In the genomic region with DNA sequence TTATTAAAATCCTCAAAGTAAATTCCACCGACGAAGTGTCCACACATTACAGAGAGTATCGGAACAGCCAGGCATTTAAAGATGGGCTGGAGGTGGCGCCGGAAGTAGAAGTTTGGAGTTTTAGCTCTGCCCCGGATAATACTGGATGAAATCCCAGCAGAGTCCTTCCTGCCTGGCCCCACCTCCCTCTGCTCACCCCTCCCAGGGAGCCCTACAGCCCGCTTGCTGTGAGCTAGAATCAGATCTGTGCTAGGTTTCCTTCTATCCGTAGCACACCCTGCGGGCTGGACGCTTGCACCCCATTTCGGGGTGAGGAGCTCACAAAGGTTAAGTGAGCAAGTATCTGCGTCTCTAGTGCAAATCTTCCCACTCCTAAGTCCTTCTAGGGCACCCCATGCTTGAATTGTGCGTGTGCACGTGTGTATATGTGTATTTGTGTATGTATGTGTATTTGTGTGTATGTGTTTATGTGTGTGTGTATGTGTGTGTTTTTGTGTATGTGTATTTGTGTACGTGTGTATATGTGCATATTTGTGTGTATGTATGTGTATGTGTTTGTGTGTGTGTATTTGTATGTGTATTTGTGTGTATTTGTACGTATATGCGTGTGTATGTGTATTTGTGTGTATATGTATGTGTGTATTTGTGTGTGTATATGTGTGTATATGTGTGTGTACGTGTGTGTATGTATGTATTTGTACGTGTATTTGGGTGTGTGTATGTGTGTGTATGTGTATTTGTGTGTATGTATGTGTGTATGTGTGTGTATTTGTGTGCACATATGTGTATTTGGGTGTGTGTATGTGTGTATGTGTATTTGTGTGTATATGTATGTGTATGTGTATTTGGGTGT, we compare ENCODE assay signal across 33 cellular contexts.
"Had no signal": no experiment of that assay in that cellular context is flagged by ENCODE, and none has a peak within 500 bp of the region (broad histone marks: within the 10 kb centered on the region; RNA-seq: fewer than 3 reads in every experiment).

No MANE protein-coding gene starts in this region.

- H3K27ac ChIP-seq: ascending aorta, cardiac muscle cell, Peyer's patch, SJSA1, VCaP had no signal

- H3K27me3 ChIP-seq: ascending aorta, cardiac muscle cell, Peyer's patch, SJSA1 had no signal

- H3K4me3 Mint-ChIP-seq: activated CD4-positive, alpha-beta T cell treated with anti-CD3 and anti-CD28 coated beads for 36 hours; activated CD4-positive, alpha-beta T cell treated with anti-CD3 and anti-CD28 coated beads, Interleukin-2, amount 10 ng/mL, durations not matched to agents 7 days and 5 days; activated CD8-positive, alpha-beta T cell treated with anti-CD3 and anti-CD28 coated beads, Interleukin-2, amount 10 ng/mL, durations not matched to agents 7 days and 5 days; activated naive CD4-positive, alpha-beta T cell treated with anti-CD3 and anti-CD28 coated beads, Interleukin-2, amount 50 U/mL, for 24 hours; activated naive CD8-positive, alpha-beta T cell treated with anti-CD3 and anti-CD28 coated beads, Interleukin-2, amount 10 ng/mL, durations not matched to agents 7 days and 5 days; activated T-cell treated with anti-CD3 and anti-CD28 coated beads, Interleukin-2, amount 50 U/mL, for 24 hours; central memory CD8-positive, alpha-beta T cell; T-helper 1 cell treated with Interleukin-12 subunit alpha and Interleukin-12 subunit beta and Interleukin-4 antibody, amounts not matched to agents 30 μg/mL and 1 μg/mL, for 36 hours; T-helper 2 cell treated with Interferon-gamma antibody and Interleukin-4, amounts not matched to agents 5 μg/mL and 100 μg/mL, for 36 hours had no signal

- H3K9me3 ChIP-seq: ascending aorta, Peyer's patch, SJSA1, SK-N-SH had no signal

- H3K4me1 ChIP-seq: ascending aorta, Peyer's patch, SJSA1 had no signal

- H3K36me3 ChIP-seq: ascending aorta, cardiac muscle cell, Peyer's patch, SJSA1 had no signal

- H3K4me3 ChIP-seq: ascending aorta, cardiac muscle cell, Peyer's patch, SJSA1 had no signal

- DNase-seq: activated CD4-positive, alpha-beta T cell treated with anti-CD3 and anti-CD28 coated beads for 36 hours; activated CD4-positive, alpha-beta T cell treated with anti-CD3 and anti-CD28 coated beads, Interleukin-2, amount 10 ng/mL, durations not matched to agents 7 days and 5 days; activated CD4-positive, alpha-beta T cell treated with anti-CD3 and anti-CD28 coated beads, Interleukin-2, amount 50 U/mL, for 48 hours; activated CD8-positive, alpha-beta T cell treated with anti-CD3 and anti-CD28 coated beads, Interleukin-2, amount 10 ng/mL, durations not matched to agents 7 days and 5 days; activated gamma-delta T cell; activated naive CD4-positive, alpha-beta T cell treated with Interleukin-2 at 50 U/mL for 16 hours; activated naive CD8-positive, alpha-beta T cell treated with anti-CD3 and anti-CD28 coated beads, Interleukin-2, amount 10 ng/mL, durations not matched to agents 7 days and 5 days; activated T-cell treated with anti-CD3 and anti-CD28 coated beads, Interleukin-2, amount 50 U/mL, for 24 hours; amygdala; NCI-H1105; NCI-H1417 treated with DMSO at 0.1 percent for 48 hours; NCI-H187 treated with DMSO at 0.1 percent for 48 hours; NCI-H2081; NCI-H2171 treated with DMSO at 0.1 percent for 48 hours; NCI-H2227 treated with DMSO at 0.1 percent for 48 hours; NCI-H446; NCI-H510A treated with DMSO at 0.1 percent for 48 hours; NCI-H526 treated with DMSO at 0.1 percent for 48 hours; NCI-H774; PC-3; Peyer's patch; RPMI8226; SHP77 treated with DMSO at 0.1 percent for 48 hours; SK-N-SH had no signal

- ATAC-seq: activated CD4-positive, alpha-beta T cell treated with anti-CD3 and anti-CD28 coated beads for 36 hours; activated CD8-positive, alpha-beta T cell treated with anti-CD3 and anti-CD28 coated beads, Interleukin-2, amount 10 ng/mL, durations not matched to agents 7 days and 5 days; PC-3 had no signal

- H3K9me3 Mint-ChIP-seq: activated naive CD4-positive, alpha-beta T cell treated with anti-CD3 and anti-CD28 coated beads, Interleukin-2, amount 50 U/mL, for 24 hours; activated T-cell treated with anti-CD3 and anti-CD28 coated beads, Interleukin-2, amount 50 U/mL, for 24 hours; activated T-helper 2 cell treated with anti-CD3 and anti-CD28 coated beads, Interferon-gamma antibody, Interleukin-2, Interleukin-4, amounts not matched to agents 10 μg/mL and 5 μg/mL and 100 μg/mL, durations not matched to agents 14 hours and 24 hours and 36 hours; central memory CD8-positive, alpha-beta T cell; T-helper 1 cell treated with Interleukin-12 subunit alpha and Interleukin-12 subunit beta and Interleukin-4 antibody, amounts not matched to agents 30 μg/mL and 1 μg/mL, for 36 hours had no signal

- H3K4me1 Mint-ChIP-seq: activated CD4-positive, alpha-beta T cell treated with anti-CD3 and anti-CD28 coated beads for 36 hours; activated CD4-positive, alpha-beta T cell treated with anti-CD3 and anti-CD28 coated beads, Interleukin-2, amount 10 ng/mL, durations not matched to agents 7 days and 5 days; activated naive CD4-positive, alpha-beta T cell treated with anti-CD3 and anti-CD28 coated beads, Interleukin-2, amount 50 U/mL, for 24 hours; activated naive CD8-positive, alpha-beta T cell treated with anti-CD3 and anti-CD28 coated beads, Interleukin-2, amount 10 ng/mL, durations not matched to agents 7 days and 5 days; central memory CD8-positive, alpha-beta T cell had no signal

- H3K27ac Mint-ChIP-seq: activated CD4-positive, alpha-beta T cell treated with anti-CD3 and anti-CD28 coated beads for 36 hours; activated CD4-positive, alpha-beta T cell treated with anti-CD3 and anti-CD28 coated beads, Interleukin-2, amount 10 ng/mL, durations not matched to agents 7 days and 5 days; activated CD8-positive, alpha-beta T cell treated with anti-CD3 and anti-CD28 coated beads, Interleukin-2, amount 10 ng/mL, durations not matched to agents 7 days and 5 days; activated naive CD4-positive, alpha-beta T cell treated with anti-CD3 and anti-CD28 coated beads, Interleukin-2, amount 50 U/mL, for 24 hours; activated naive CD8-positive, alpha-beta T cell treated with anti-CD3 and anti-CD28 coated beads, Interleukin-2, amount 10 ng/mL, durations not matched to agents 7 days and 5 days; activated T-cell treated with anti-CD3 and anti-CD28 coated beads, Interleukin-2, amount 50 U/mL, for 24 hours; activated T-helper 2 cell treated with anti-CD3 and anti-CD28 coated beads, Interferon-gamma antibody, Interleukin-2, Interleukin-4, amounts not matched to agents 10 μg/mL and 5 μg/mL and 100 μg/mL, durations not matched to agents 14 hours and 24 hours and 36 hours; T-helper 1 cell treated with Interleukin-12 subunit alpha and Interleukin-12 subunit beta and Interleukin-4 antibody, amounts not matched to agents 30 μg/mL and 1 μg/mL, for 36 hours; T-helper 2 cell treated with Interferon-gamma antibody and Interleukin-4, amounts not matched to agents 5 μg/mL and 100 μg/mL, for 36 hours had no signal
